ENCODE assay signal across 15 cellular contexts in the genomic region with DNA sequence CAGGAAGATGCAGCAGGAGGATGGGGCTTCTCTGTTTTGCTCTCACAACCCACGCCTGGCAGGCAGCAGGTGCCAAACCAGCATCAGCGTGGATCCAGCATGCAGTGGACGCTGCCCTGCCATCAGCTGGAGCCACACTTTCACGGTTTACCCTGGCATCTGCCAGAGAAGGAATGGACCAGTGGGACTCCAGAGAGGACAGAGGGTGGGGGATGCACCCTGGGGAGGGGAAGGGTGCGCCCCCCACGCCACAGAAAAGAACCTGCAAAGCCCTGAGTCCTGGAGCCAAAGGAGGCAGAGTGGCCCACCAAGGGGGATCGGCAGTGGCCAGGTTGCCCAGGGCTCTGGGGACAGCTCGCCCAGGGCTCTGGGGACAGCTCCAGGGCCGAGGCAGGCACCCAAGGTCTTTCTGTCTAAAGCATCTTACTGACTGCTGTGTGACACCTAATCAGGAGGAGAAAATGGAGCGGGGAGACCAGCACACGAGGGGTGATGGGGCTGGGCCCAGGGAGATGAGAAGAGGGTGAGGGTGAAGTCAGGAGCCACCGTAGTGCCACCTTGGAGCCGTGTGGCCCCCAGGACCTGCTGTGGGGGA.
DNase-seq lines count a peak whose midpoint lies in the region; ATAC-seq and TF ChIP-seq lines count a peak whose summit lies in the region.
"Had no signal": no experiment of that assay in that cellular context is flagged by ENCODE, and none has a peak within 500 bp of the region (broad histone marks: within the 10 kb centered on the region; RNA-seq: fewer than 3 reads in every experiment).

No MANE protein-coding gene starts in this region.

- WGBS in esophagus muscularis mucosa = 91% methylated on average over 12 of the region's 13 CpGs

- DNase-seq in left ventricle myocardium superior = peak; percentile 14
- DNase-seq in left cardiac atrium = no peak
- DNase-seq in chondrocyte (ENCODE audit: low spot score) = peak; percentile 74
- peak; percentile 55 for DNase-seq in posterior vena cava (ENCODE audit: low spot score)
- no peak for DNase-seq in sciatic nerve (ENCODE audit: low spot score)
- DNase-seq in esophagus muscularis mucosa (ENCODE audit: extremely low spot score) = no peak
- DNase-seq: 8988T; AML-193; C1 segment of cervical spinal cord; Calu3; CD4-positive, alpha-beta T cell; DMS 273 treated with DMSO at 0.1 percent for 48 hours; GM23248 had no signal

- TF ChIP-seq POLR2A in esophagus muscularis mucosa (IDR thresholded peaks at IDR 0.05; ENCODE audit: low read depth) = no peak

- no peak overlapping the region for H3K27ac Mint-ChIP-seq in chondrocyte (ENCODE audit: unreplicated experiment)
- H3K27ac Mint-ChIP-seq: CD4-positive, alpha-beta T cell had no signal

- H3K4me3 Mint-ChIP-seq in chondrocyte (ENCODE audit: unreplicated experiment) = no peak overlapping the region
- H3K4me3 Mint-ChIP-seq: CD4-positive, alpha-beta T cell had no signal

- H3K27ac ChIP-seq in esophagus muscularis mucosa (replicated peaks in 1 of 4) = no peak overlapping the region
- H3K27ac ChIP-seq: GM23248 had no signal

- H3K9me3 Mint-ChIP-seq in chondrocyte (ENCODE audit: low read depth) = no peaks in the 10 kb centered on the region
- H3K9me3 Mint-ChIP-seq: CD4-positive, alpha-beta T cell had no signal

- H3K36me3 Mint-ChIP-seq in chondrocyte (ENCODE audit: low read depth) = no peaks in the 10 kb centered on the region

- no peak for TF ChIP-seq EP300 in esophagus muscularis mucosa (IDR thresholded peaks at IDR 0.05)

- H3K4me1 ChIP-seq in esophagus muscularis mucosa = no peaks in the 10 kb centered on the region

- no peaks in the 10 kb centered on the region for H3K27me3 ChIP-seq in esophagus muscularis mucosa

- intact Hi-C loops in left ventricle myocardium superior (cut with micrococcal nuclease) (no loop called here), left cardiac atrium (cut with DNase I) (no loop called here), posterior vena cava (cut with DNase I) (no loop called here), sciatic nerve (cut with DNase I) (no loop called here), esophagus muscularis mucosa (cut with DNase I) (no loop called here)

- no peaks in the 10 kb centered on the region for H3K4me1 Mint-ChIP-seq in chondrocyte (ENCODE audit: low read depth)

- peaks cover 0 to 5% (median 0%) of the 10 kb centered on the region in 4 donors for H3K36me3 ChIP-seq in esophagus muscularis mucosa

- H3K4me3 ChIP-seq in esophagus muscularis mucosa = no peak overlapping the region
- H3K4me3 ChIP-seq: GM23248 had no signal

- TF ChIP-seq CTCF in chondrocyte (IDR thresholded peaks at IDR 0.05) (no peak), esophagus muscularis mucosa (IDR thresholded peaks at IDR 0.05) (no peak)

- no peaks in the 10 kb centered on the region for H3K9me3 ChIP-seq in esophagus muscularis mucosa

- ATAC-seq in left ventricle myocardium superior (no peak), left cardiac atrium (no peak), sciatic nerve (no peak), HG02571 (IDR thresholded peaks at IDR 0.05; ENCODE audit: unreplicated experiment) (no peak)
- ATAC-seq: HCT116 had no signal

- no peaks in the 10 kb centered on the region for H3K27me3 Mint-ChIP-seq in chondrocyte (ENCODE audit: low read depth)
- H3K27me3 Mint-ChIP-seq: CD4-positive, alpha-beta T cell had no signal

Comparison
In these comparisons a context has a peak if more than half of its experiments do, and no peak if none do; other contexts are left out.
1. DNase-seq: peak in left ventricle myocardium superior (single experiment), chondrocyte (single experiment) and posterior vena cava (single experiment); none in left cardiac atrium (single experiment), sciatic nerve (single experiment) and esophagus muscularis mucosa (single experiment).